ENCODE assay signal across 15 cellular contexts in the genomic region with DNA sequence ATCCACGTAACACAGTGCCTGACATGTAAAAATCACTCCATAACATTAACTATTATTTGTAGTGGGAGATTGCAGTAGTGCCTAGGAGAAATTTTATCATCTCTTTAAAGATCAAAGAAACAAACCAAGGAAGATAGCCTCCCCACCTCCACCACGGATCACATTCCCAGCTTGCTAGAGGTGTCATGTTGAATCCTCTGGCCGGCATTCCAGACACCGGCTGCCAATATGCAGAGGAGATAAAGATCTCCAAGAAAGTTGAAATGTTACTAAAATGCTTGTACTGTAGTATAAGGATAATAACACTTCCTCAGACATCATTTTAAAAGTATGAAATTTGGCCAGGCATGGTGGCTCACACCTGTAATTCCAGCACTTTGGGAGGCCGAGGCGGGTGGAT.
"Had no signal": no experiment of that assay in that cellular context is flagged by ENCODE, and none has a peak within 500 bp of the region (broad histone marks: within the 10 kb centered on the region; RNA-seq: fewer than 3 reads in every experiment).

No MANE protein-coding gene starts in this region.

- H3K27ac ChIP-seq: sigmoid colon, WERI-Rb-1 had no signal

- H3K4me3 ChIP-seq: lung, sigmoid colon had no signal

- H3K9me3 ChIP-seq: sigmoid colon had no signal

- DNase-seq: activated CD4-positive, alpha-beta T cell treated with anti-CD3 and anti-CD28 coated beads for 4 hours; activated CD8-positive, alpha-beta memory T cell treated with anti-CD3 and anti-CD28 coated beads, Interleukin-2, amount 50 U/mL, for 48 hours; activated CD8-positive, alpha-beta T cell treated with anti-CD3 and anti-CD28 coated beads, Interleukin-2, amount 10 ng/mL, durations not matched to agents 7 days and 5 days; activated naive CD4-positive, alpha-beta T cell treated with Interleukin-2 at 50 U/mL for 16 hours; cerebellar nuclear complex; effector memory CD8-positive, alpha-beta T cell; hypothalamus; natural killer cell; occipital lobe; sigmoid colon; stimulated activated CD4-positive, alpha-beta T cell treated with anti-CD3 and anti-CD28 coated beads, Interleukin-12 subunit alpha, Interleukin-12 subunit beta, amount 100 ng/mL, for 4 hours; stimulated activated naive CD4-positive, alpha-beta T cell treated with Interleukin-2 at 50 U/mL for 16 hours; T-helper 1 cell; WERI-Rb-1 had no signal

- H3K4me1 ChIP-seq: sigmoid colon had no signal

- ATAC-seq: activated CD8-positive, alpha-beta T cell treated with anti-CD3 and anti-CD28 coated beads, Interleukin-2, amount 10 ng/mL, durations not matched to agents 7 days and 5 days; effector memory CD8-positive, alpha-beta T cell; natural killer cell had no signal

- H3K36me3 ChIP-seq: sigmoid colon, WERI-Rb-1 had no signal

- H3K27me3 ChIP-seq: sigmoid colon had no signal
